In genomic region chr13:50670847-50671542, GRCh38 we compare ENCODE assay signal across 18 cellular contexts.
DNase-seq lines count a peak whose midpoint lies in the region; ATAC-seq and TF ChIP-seq lines count a peak whose summit lies in the region.
"Had no signal": no experiment of that assay in that cellular context is flagged by ENCODE, and none has a peak within 500 bp of the region (broad histone marks: within the 10 kb centered on the region; RNA-seq: fewer than 3 reads in every experiment).

No MANE protein-coding gene starts in this region.

- peaks cover 17% of the 10 kb centered on the region for H3K4me1 Mint-ChIP-seq in endodermal cell

- no peak overlapping the region for H3K4me3 ChIP-seq in AG10803 (ENCODE audit: low read length)
- H3K4me3 ChIP-seq in endodermal cell (ENCODE audit: low read length) = no peak overlapping the region
- H3K4me3 ChIP-seq: A549; BLaER1 treated with 17β-estradiol and CSF1 and Interleukin-3, amounts not matched to agents 10 nM and 100 nM; SK-N-MC had no signal

- no peak overlapping the region for H3K27ac Mint-ChIP-seq in endodermal cell
- H3K27ac Mint-ChIP-seq: CD8-positive, alpha-beta T cell; H9 had no signal

- in situ Hi-C loops in GM13976 (cut with MboI; ENCODE audit: low sequenced_read_pairs, unreplicated experiment) = no loop called here

- H3K4me3 Mint-ChIP-seq in endodermal cell = no peak overlapping the region
- H3K4me3 Mint-ChIP-seq: CD8-positive, alpha-beta T cell; H9 had no signal

- H3K27me3 Mint-ChIP-seq in endodermal cell (ENCODE audit: insufficient read depth) = peaks cover 15% of the 10 kb centered on the region

- no peak overlapping the region for H3K9ac ChIP-seq in endodermal cell (ENCODE audit: extremely low read depth, low read length, poor library complexity, severe bottlenecking)
- H3K9ac ChIP-seq: BLaER1 treated with 17β-estradiol and CSF1 and Interleukin-3, amounts not matched to agents 10 nM and 100 nM had no signal

- TF ChIP-seq CTCF in AG10803 (conservative IDR thresholded peaks at IDR 0.05; ENCODE audit: low read length) (no peak), endodermal cell (conservative IDR thresholded peaks at IDR 0.05) (no peak), GM13976 (IDR thresholded peaks at IDR 0.05; ENCODE audit: borderline replicate concordance, control extremely low read depth, extremely low read depth, insufficient read depth, missing control alignments) (no peak)

- ATAC-seq in HG03280 (IDR thresholded peaks at IDR 0.05; ENCODE audit: unreplicated experiment) (no peak), HG02981 (IDR thresholded peaks at IDR 0.05; ENCODE audit: unreplicated experiment) (no peak)
- ATAC-seq: A549; CD8-positive, alpha-beta T cell had no signal

- H3K27me3 ChIP-seq in endodermal cell (ENCODE audit: control insufficient read depth, insufficient read depth, low read length, poor library complexity, severe bottlenecking) = no peaks in the 10 kb centered on the region
- H3K27me3 ChIP-seq: BLaER1 treated with 17β-estradiol and CSF1 and Interleukin-3, amounts not matched to agents 10 nM and 100 nM had no signal

- H3K9me3 ChIP-seq in endodermal cell (ENCODE audit: control insufficient read depth, low read length) = no peaks in the 10 kb centered on the region
- H3K9me3 ChIP-seq: A549 had no signal

- no peaks in the 10 kb centered on the region for H3K9me3 Mint-ChIP-seq in endodermal cell
- H3K9me3 Mint-ChIP-seq: H9 had no signal

- DNase-seq in AG10803 (ENCODE audit: low read depth) (peak; percentile 60), M059J (ENCODE audit: low read depth) (peak; percentile 5), endodermal cell (peak; percentile 8), lung microvascular endothelial cell (ENCODE audit: low read depth in 2 of 2) (peak; percentile 41 to 87), GM13976 (ENCODE audit: low spot score) (no peak)
- DNase-seq: CD8-positive, alpha-beta T cell; DMS53; H9; KG1; MV-4-11; NCI-H1930; NK-92 treated with Interleukin-12 subunit alpha and Interleukin-12 subunit beta, amount 100 ng/mL, for 24 hours; SHP77 had no signal

- no peaks in the 10 kb centered on the region for H3K36me3 ChIP-seq in endodermal cell (ENCODE audit: control insufficient read depth, insufficient read depth, low read length)

- H3K27ac ChIP-seq in endodermal cell (ENCODE audit: low read depth, low read length) = no peak overlapping the region
- H3K27ac ChIP-seq: A549; BLaER1 treated with 17β-estradiol and CSF1 and Interleukin-3, amounts not matched to agents 10 nM and 100 nM; SK-N-MC had no signal

- peaks cover 12% of the 10 kb centered on the region for H3K4me1 ChIP-seq in endodermal cell (ENCODE audit: control insufficient read depth, insufficient read depth, low read length)
- H3K4me1 ChIP-seq: A549 had no signal

- WGBS in endodermal cell (ENCODE audit: insufficient coverage in 1 of 2, insufficient read length in 1 of 2), 2 experiments = 97 to 100% methylated on average over 2 to 6 of the region's 6 CpGs

- H3K36me3 Mint-ChIP-seq in endodermal cell (ENCODE audit: low read depth) = no peaks in the 10 kb centered on the region
- H3K36me3 Mint-ChIP-seq: CD8-positive, alpha-beta T cell had no signal
